Comparison of ENCODE assay signal across 9 cellular contexts in genomic region chr20:32539817-32540675, GRCh38. TPM values are rescaled to one million over a fixed set of nuclear protein-coding genes. Genes with fewer than 3 reads are reported as not detected.
A peak's percentile ranks its signal among the peaks of the same experiment; 100 is the strongest.
DNase-seq lines count a peak whose midpoint lies in the region; ATAC-seq and TF ChIP-seq lines count a peak whose summit lies in the region.
"Had no signal": no experiment of that assay in that cellular context is flagged by ENCODE, and none has a peak within 500 bp of the region (broad histone marks: within the 10 kb centered on the region; RNA-seq: fewer than 3 reads in every experiment).

No MANE protein-coding gene starts in this region.

- peak overlapping the region; percentile 67 for H3K4me3 ChIP-seq in CD4-positive, CD25-positive, alpha-beta regulatory T cell (ENCODE audit: low read depth, low read length)
- no peak overlapping the region for H3K4me3 ChIP-seq in PC-3 (ENCODE audit: low read length)
- H3K4me3 ChIP-seq in naive thymus-derived CD4-positive, alpha-beta T cell (ENCODE audit: low read length), result peak overlapping the region; percentile 43
- H3K4me3 ChIP-seq: left lung had no signal

- H3K9ac ChIP-seq in PC-3 (ENCODE audit: low read length), result no peak overlapping the region

- H3K27ac ChIP-seq in CD4-positive, CD25-positive, alpha-beta regulatory T cell (ENCODE audit: insufficient read depth, low read length, poor library complexity, severe bottlenecking), result peak overlapping the region; percentile 94
- no peak overlapping the region for H3K27ac ChIP-seq in PC-3 (ENCODE audit: low read length)
- H3K27ac ChIP-seq in naive thymus-derived CD4-positive, alpha-beta T cell (ENCODE audit: low read depth, low read length), result peak overlapping the region; percentile 90

- peaks cover 89% of the 10 kb centered on the region for H3K4me1 ChIP-seq in CD4-positive, CD25-positive, alpha-beta regulatory T cell (ENCODE audit: control insufficient read depth, insufficient read depth, low read length, poor library complexity, severe bottlenecking)
- H3K4me1 ChIP-seq in PC-3 (ENCODE audit: insufficient read depth, low read length), result peaks cover 14% of the 10 kb centered on the region
- peaks cover 63 to 65% of the 10 kb centered on the region in 2 donors for H3K4me1 ChIP-seq in naive thymus-derived CD4-positive, alpha-beta T cell (ENCODE audit: control insufficient read depth in 2 of 2, insufficient read depth in 2 of 2, low read length in 2 of 2)

- H3K36me3 Mint-ChIP-seq in CD4-positive, CD25-positive, alpha-beta regulatory T cell, result peaks cover 15% of the 10 kb centered on the region
- H3K36me3 Mint-ChIP-seq in naive thymus-derived CD4-positive, alpha-beta T cell, result peaks cover 0 to 14% (median 6%) of the 10 kb centered on the region in 5 donors

- H3K9me3 Mint-ChIP-seq in CD4-positive, CD25-positive, alpha-beta regulatory T cell, result no peaks in the 10 kb centered on the region
- peaks cover 0 to 2% (median 0%) of the 10 kb centered on the region in 11 donors for H3K9me3 Mint-ChIP-seq in naive thymus-derived CD4-positive, alpha-beta T cell

- peaks cover 10% of the 10 kb centered on the region for H3K27me3 Mint-ChIP-seq in CD4-positive, CD25-positive, alpha-beta regulatory T cell
- H3K27me3 Mint-ChIP-seq in naive thymus-derived CD4-positive, alpha-beta T cell, result no peaks in the 10 kb centered on the region

- peak; percentile 55 to 61 for ATAC-seq in CD4-positive, CD25-positive, alpha-beta regulatory T cell (ENCODE audit: low read depth in 2 of 2)
- ATAC-seq in PC-3, result no peak
- peak; percentile 45 for ATAC-seq in naive thymus-derived CD4-positive, alpha-beta T cell
- ATAC-seq in Right ventricle myocardium inferior, result no peak
- no peak for ATAC-seq in GM21526 (IDR thresholded peaks at IDR 0.05; ENCODE audit: low FRiP score, unreplicated experiment)
- ATAC-seq: left lung had no signal

- CTCF ChIA-PET in PC-3 (lab: Charles Lee), result no interaction called here
- CTCF ChIA-PET in naive thymus-derived CD4-positive, alpha-beta T cell (lab: Charles Lee), result interaction anchor here (0.6 to 14.4 kb wide), 15 partner anchors 14 to 433 kb away, joined by 3 to 320 read pairs (median 4); no protein-coding TSS in a partner anchor

- H4K20me1 ChIP-seq in PC-3 (ENCODE audit: low read length), result no peaks in the 10 kb centered on the region

- H3K4me2 ChIP-seq in PC-3 (ENCODE audit: low read length), result no peak overlapping the region; the same call in 1 of the 2 replicates

- H3F3A ChIP-seq in PC-3 (ENCODE audit: low read length, unreplicated experiment), result no peaks in the 10 kb centered on the region

- TF ChIP-seq CTCF in PC-3 (conservative IDR thresholded peaks at IDR 0.05; ENCODE audit: low read depth, low read length), result no peak

- H3K27me3 ChIP-seq in CD4-positive, CD25-positive, alpha-beta regulatory T cell (ENCODE audit: control insufficient read depth, insufficient read depth, low read length), result no peaks in the 10 kb centered on the region
- H3K27me3 ChIP-seq in PC-3 (ENCODE audit: low read length), result no peaks in the 10 kb centered on the region
- no peaks in the 10 kb centered on the region for H3K27me3 ChIP-seq in naive thymus-derived CD4-positive, alpha-beta T cell (ENCODE audit: control insufficient read depth in 2 of 2, insufficient read depth in 2 of 2, low read length in 2 of 2)

- no peaks in the 10 kb centered on the region for H3K9me2 ChIP-seq in PC-3 (replicated peaks; ENCODE audit: low read length)

- H3K9me3 ChIP-seq in CD4-positive, CD25-positive, alpha-beta regulatory T cell (ENCODE audit: control insufficient read depth in 2 of 2, low read length in 2 of 2), result no peaks in the 10 kb centered on the region
- H3K9me3 ChIP-seq in PC-3 (ENCODE audit: low read length), result no peaks in the 10 kb centered on the region
- H3K9me3 ChIP-seq in naive thymus-derived CD4-positive, alpha-beta T cell (ENCODE audit: control insufficient read depth in 2 of 3, low read length in 3 of 3), result no peaks in the 10 kb centered on the region
- H3K9me3 ChIP-seq: left lung had no signal

- no TSS peak for BruUV-seq in PC-3 (replicated peaks; lab: Mats Ljungman, UMichigan)

- H3K36me3 ChIP-seq in CD4-positive, CD25-positive, alpha-beta regulatory T cell (ENCODE audit: control insufficient read depth, insufficient read depth, low read length), result no peaks in the 10 kb centered on the region
- H3K36me3 ChIP-seq in PC-3 (ENCODE audit: low read depth, low read length), result no peaks in the 10 kb centered on the region
- H3K36me3 ChIP-seq in naive thymus-derived CD4-positive, alpha-beta T cell (ENCODE audit: control insufficient read depth in 2 of 3, insufficient read depth in 3 of 3, low read length in 3 of 3), result no peaks in the 10 kb centered on the region
- H3K36me3 ChIP-seq: left lung had no signal

- H2AFZ ChIP-seq in PC-3 (ENCODE audit: low read length), result peak overlapping the region; percentile 25; the same call in 1 of the 2 replicates

- no peaks in the 10 kb centered on the region for H3K79me2 ChIP-seq in PC-3 (ENCODE audit: low read length)

- intact Hi-C loops in PC-3 (cut with micrococcal nuclease) (no loop called here), Right ventricle myocardium inferior (cut with DNase I) (no loop called here)
- intact Hi-C loops in naive thymus-derived CD4-positive, alpha-beta T cell (cut with micrococcal nuclease), result loop anchor here (1.0 to 10.0 kb wide), 13 partner anchors 17 to 947 kb away; partner anchors contain the start of genes COMMD7 (in 2 of the 2), ASXL1 (in 1 of the 2) and TM9SF4 (in 1 of the 2)

- peak overlapping the region; percentile 84 to 98 (median 88) for H3K4me3 Mint-ChIP-seq in CD4-positive, CD25-positive, alpha-beta regulatory T cell
- peak overlapping the region; percentile 79 to 99 (median 84) for H3K4me3 Mint-ChIP-seq in naive thymus-derived CD4-positive, alpha-beta T cell

- peaks cover 14 to 88% (median 55%) of the 10 kb centered on the region in 4 donors for H3K4me1 Mint-ChIP-seq in CD4-positive, CD25-positive, alpha-beta regulatory T cell
- peaks cover 60 to 87% (median 79%) of the 10 kb centered on the region in 7 donors for H3K4me1 Mint-ChIP-seq in naive thymus-derived CD4-positive, alpha-beta T cell

- H3K27ac Mint-ChIP-seq in CD4-positive, CD25-positive, alpha-beta regulatory T cell, result peak overlapping the region; percentile 96 to 100 (median 98)
- peak overlapping the region; percentile 93 to 100 (median 98) for H3K27ac Mint-ChIP-seq in naive thymus-derived CD4-positive, alpha-beta T cell

- POLR2A ChIA-PET in PC-3 (lab: Charles Lee; ENCODE audit: unreplicated experiment), result no interaction called here
- POLR2A ChIA-PET in naive thymus-derived CD4-positive, alpha-beta T cell (lab: Charles Lee), result interaction anchor here (0.7 to 21.3 kb wide), 19 partner anchors 12 to 182 kb away, joined by 3 to 623 read pairs (median 5); partner anchors contain the start of genes ASXL1 and NOL4L

- DNase-seq in CD4-positive, CD25-positive, alpha-beta regulatory T cell, result peak; percentile 54 to 93 (median 78)
- peak; percentile 52 for DNase-seq in PC-3
- peak; percentile 45 for DNase-seq in activated T-helper 9 cell treated with anti-CD3 and anti-CD28 coated beads, Interleukin-2, amount 50 U/mL, for 16 hours (ENCODE audit: low read depth)
- peak in 8 of 9 donors; percentile 62 to 78 (median 74) for DNase-seq in naive thymus-derived CD4-positive, alpha-beta T cell
- no peak for DNase-seq in medulla oblongata (ENCODE audit: extremely low spot score)
- no peak for DNase-seq in Right ventricle myocardium inferior (ENCODE audit: missing footprints)
- no peak for DNase-seq in AG08396 (ENCODE audit: low spot score)

RNA-seq across cellular contexts. Expression of gene NOL4L, which starts 45.1 kb away (rescaled TPM):
- 84.8 TPM for total RNA-seq in CD4-positive, CD25-positive, alpha-beta regulatory T cell
- 10 to 100 TPM in 3 of 4 donors, 1 to 10 TPM in 1; 7.1 to 11.4 (median 10.6) TPM for polyA plus RNA-seq in CD4-positive, CD25-positive, alpha-beta regulatory T cell
- total RNA-seq in PC-3 (2014; rRNA removed) (5.4 and 7.3 TPM in 2 replicates), Right ventricle myocardium inferior (4.3 TPM)
- total RNA-seq in naive thymus-derived CD4-positive, alpha-beta T cell, result 10 to 100 TPM; 29.4 to 81.9 (median 74.6) TPM
- 10 to 100 TPM; 17.3 to 23.5 TPM for polyA plus RNA-seq in naive thymus-derived CD4-positive, alpha-beta T cell

Comparison
In these comparisons a context has a peak if more than half of its experiments do, and no peak if none do; other contexts are left out.
1. ATAC-seq: peak in CD4-positive, CD25-positive, alpha-beta regulatory T cell (2 of 2) and naive thymus-derived CD4-positive, alpha-beta T cell (single experiment); none in PC-3 (single experiment), Right ventricle myocardium inferior (single experiment) and GM21526 (single experiment).
2. DNase-seq: peak in CD4-positive, CD25-positive, alpha-beta regulatory T cell (3 of 3), PC-3 (single experiment), activated T-helper 9 cell treated with anti-CD3 and anti-CD28 coated beads, Interleukin-2, amount 50 U/mL, for 16 hours (single experiment) and naive thymus-derived CD4-positive, alpha-beta T cell (8 of 9); none in medulla oblongata (single experiment), Right ventricle myocardium inferior (single experiment) and AG08396 (single experiment).
3. intact Hi-C loops: an anchor here in naive thymus-derived CD4-positive, alpha-beta T cell (1.0 to 10.0 kb wide); none called in PC-3 and Right ventricle myocardium inferior.